In genomic region chr12:122135437-122136031, GRCh38 we compare ENCODE assay signal across 28 cellular contexts. TPM values are rescaled to one million over a fixed set of nuclear protein-coding genes. Genes with fewer than 3 reads are reported as not detected.
"Had no signal": no experiment of that assay in that cellular context is flagged by ENCODE, and none has a peak within 500 bp of the region (broad histone marks: within the 10 kb centered on the region; RNA-seq: fewer than 3 reads in every experiment).

No MANE protein-coding gene starts in this region.

- H3K36me3 Mint-ChIP-seq: natural killer cell treated with Interleukin-12 subunit alpha and Interleukin-12 subunit beta and Interleukin-15 and Interleukin-18, amount 100 ng/mL, for 72 hours had no signal

- H3K27me3 Mint-ChIP-seq: activated CD4-positive, alpha-beta memory T cell treated with anti-CD3 and anti-CD28 coated beads, Interleukin-2, amount 10 ng/mL, durations not matched to agents 7 days and 5 days; natural killer cell treated with Interleukin-12 subunit alpha and Interleukin-12 subunit beta and Interleukin-15 and Interleukin-18, amount 100 ng/mL, for 72 hours had no signal

- H3K4me1 Mint-ChIP-seq: activated CD4-positive, alpha-beta memory T cell treated with anti-CD3 and anti-CD28 coated beads, Interleukin-2, amount 10 ng/mL, durations not matched to agents 7 days and 5 days had no signal

- H3K4me3 Mint-ChIP-seq: activated CD4-positive, alpha-beta memory T cell treated with anti-CD3 and anti-CD28 coated beads, Interleukin-2, amount 10 ng/mL, durations not matched to agents 7 days and 5 days; natural killer cell treated with Interleukin-12 subunit alpha and Interleukin-12 subunit beta and Interleukin-15 and Interleukin-18, amount 100 ng/mL, for 72 hours had no signal

- H3K27ac Mint-ChIP-seq: activated CD4-positive, alpha-beta memory T cell treated with anti-CD3 and anti-CD28 coated beads, Interleukin-2, amount 10 ng/mL, durations not matched to agents 7 days and 5 days had no signal

- ATAC-seq: gastroesophageal sphincter, left lung, lower lobe of right lung, sciatic nerve had no signal

- DNase-seq: activated CD4-positive, alpha-beta memory T cell treated with anti-CD3 and anti-CD28 coated beads, Interleukin-2, amount 10 ng/mL, durations not matched to agents 7 days and 5 days; activated CD4-positive, alpha-beta T cell treated with anti-CD3 and anti-CD28 coated beads for 48 hours; activated naive CD4-positive, alpha-beta T cell treated with Interleukin-2 at 50 U/mL for 16 hours; activated T-cell treated with anti-CD3 and anti-CD28 coated beads, Interleukin-2, amount 50 U/mL, for 48 hours; anterior cingulate cortex; colonic mucosa; effector CD8-positive, alpha-beta T cell; erythroblast; left lung; lower lobe of right lung; mesendoderm; stimulated activated CD4-positive, alpha-beta T cell treated with anti-CD3 and anti-CD28 coated beads, Interleukin-12 subunit alpha, Interleukin-12 subunit beta, amount 100 ng/mL, for 4 hours; stimulated activated CD4-positive, alpha-beta T cell treated with anti-CD3 and anti-CD28 coated beads, Interleukin-4, amount 100 ng/mL, for 1 hour; stomach; T-helper 9 cell; thyroid gland; upper lobe of left lung had no signal

- H3K9me3 Mint-ChIP-seq: activated CD4-positive, alpha-beta memory T cell treated with anti-CD3 and anti-CD28 coated beads, Interleukin-2, amount 10 ng/mL, durations not matched to agents 7 days and 5 days; natural killer cell treated with Interleukin-12 subunit alpha and Interleukin-12 subunit beta and Interleukin-15 and Interleukin-18, amount 100 ng/mL, for 72 hours had no signal

RNA-seq across cellular contexts. Expression of gene IL31, which starts 38.5 kb away (rescaled TPM):
- total RNA-seq: activated CD4-positive, alpha-beta memory T cell treated with anti-CD3 and anti-CD28 coated beads, Interleukin-2, amount 10 ng/mL, durations not matched to agents 7 days and 5 days; bronchial epithelial cell; colonic mucosa; dermis microvascular lymphatic vessel endothelial cell; gastroesophageal sphincter; left lung; lower lobe of right lung; mononuclear cell; myocyte; natural killer cell treated with Interleukin-12 subunit alpha and Interleukin-12 subunit beta and Interleukin-15 and Interleukin-18, amount 100 ng/mL, for 72 hours; osteocyte; posterior vena cava; sciatic nerve; stomach; T-helper 1 cell treated with Interleukin-12 subunit alpha and Interleukin-12 subunit beta and Interleukin-4 antibody, amounts not matched to agents 30 ng/mL and 1 ng/mL, for 36 hours; thyroid gland; upper lobe of left lung; vagina had no signal

RNA-seq across cellular contexts. Expression of gene LRRC43, which starts 47.4 kb away (rescaled TPM):
- total RNA-seq: myocyte; T-helper 1 cell treated with Interleukin-12 subunit alpha and Interleukin-12 subunit beta and Interleukin-4 antibody, amounts not matched to agents 30 ng/mL and 1 ng/mL, for 36 hours; vagina had no signal
